Comparison of ENCODE assay signal across 8 cellular contexts in genomic region chr19:57191141-57192063, GRCh38. TPM values are rescaled to one million over a fixed set of nuclear protein-coding genes. Genes with fewer than 3 reads are reported as not detected.
DNase-seq lines count a peak whose midpoint lies in the region; ATAC-seq and TF ChIP-seq lines count a peak whose summit lies in the region.

Gene ZNF264 (plus strand): TSS chr19:57191500. CDS start chr19:57191914, 414 bp downstream.

- TF ChIP-seq CTCF in A673 (conservative IDR thresholded peaks at IDR 0.05; ENCODE audit: low read depth, low read length), result 0 out of 2 replicates have a peak, but pooled peaks have one; percentile 12

- peak; percentile 82 for TF ChIP-seq POLR2A in GM18526 (IDR thresholded peaks at IDR 0.05; ENCODE audit: extremely low read depth, insufficient read length)

- H3K9me3 ChIP-seq in A673 (ENCODE audit: low read depth, low read length, poor library complexity, severe bottlenecking), result peaks cover 15% of the 10 kb centered on the region

- H3K4me3 ChIP-seq in A673 (ENCODE audit: low read depth, low read length, poor library complexity, severe bottlenecking), result peak within 1 kb of the TSS; percentile 77

- ATAC-seq in HG03066 (IDR thresholded peaks at IDR 0.05; ENCODE audit: low read depth, unreplicated experiment), result peak; percentile 88

- BruUV-seq in A673 (replicated peaks; lab: Mats Ljungman, UMichigan), result no TSS peak

- peak within 1 kb of the TSS; percentile 78 for H3K27ac ChIP-seq in A673 (ENCODE audit: low read depth, low read length, poor library complexity, severe bottlenecking)

- DNase-seq in A673 (ENCODE audit: low spot score) (peak; percentile 94), NCI-H2196 treated with DMSO at 0.1 percent for 48 hours (lab: John Stamatoyannopoulos, UW; ENCODE audit: unreplicated experiment) (peak; percentile 80), cerebellar cortex (ENCODE audit: low spot score) (peak; percentile 91), islet precursor cell (peak; percentile 90)
- DNase-seq in activated CD4-positive, CD25-positive, alpha-beta regulatory T cell treated with anti-CD3 and anti-CD28 coated beads, Interleukin-2, amount 50 U/mL, for 72 hours, result peak; percentile 90
- DNase-seq in stimulated activated CD4-positive, alpha-beta T cell treated with anti-CD3 and anti-CD28 coated beads, Interleukin-12 subunit alpha, Interleukin-12 subunit beta, amount 100 ng/mL, for 4 hours, result peak; percentile 89

- POLR2A ChIA-PET in A673 (lab: Charles Lee; ENCODE audit: low non-redundant PET), result no interaction called here

- CTCF ChIA-PET in A673 (lab: Charles Lee), result no interaction called here

- H3K36me3 ChIP-seq in A673 (ENCODE audit: insufficient read depth, low read length, poor library complexity, severe bottlenecking), result peaks cover 31% of the 10 kb centered on the region

- no peaks in the 10 kb centered on the region for H3K27me3 ChIP-seq in A673 (replicated peaks; ENCODE audit: insufficient read depth, low read depth, low read length, poor library complexity)

- intact Hi-C loops in A673 (cut with micrococcal nuclease; ENCODE audit: unreplicated experiment), result no loop called here

- H3K4me1 ChIP-seq in A673 (ENCODE audit: insufficient read depth, low read length, poor library complexity, severe bottlenecking), result peaks cover 5% of the 10 kb centered on the region

RNA-seq across cellular contexts. Expression of gene ZNF264, which starts in this region (rescaled TPM):
- total RNA-seq in A673 (2021), result 25.1 and 25.8 TPM in 2 replicates

Comparison
In these comparisons a context has a peak if more than half of its experiments do, and no peak if none do; other contexts are left out.
1. Peak in every context shown above with its lines: DNase-seq, ATAC-seq, H3K4me3 ChIP-seq and H3K27ac ChIP-seq.